In the genomic region with DNA sequence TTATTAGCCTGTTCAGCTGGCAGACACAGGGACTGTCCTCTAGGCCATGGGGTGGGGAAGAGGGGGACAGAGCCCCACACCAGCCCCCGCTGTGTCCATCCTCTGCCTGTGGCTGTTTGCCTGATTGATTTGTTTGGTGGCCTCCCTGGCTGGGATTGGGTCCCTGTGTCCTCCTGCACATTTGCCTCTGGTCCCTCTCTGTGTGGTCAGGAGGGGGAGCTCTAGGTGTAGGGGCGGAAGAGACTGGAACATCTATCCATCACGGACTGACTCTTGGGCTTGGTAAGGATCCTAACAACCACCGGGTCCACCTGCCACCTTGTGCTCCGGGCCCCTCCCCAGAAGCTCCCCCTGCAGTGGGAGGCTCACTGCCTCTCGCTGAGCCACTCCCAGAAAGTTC, we compare ENCODE assay signal across 1 cellular context.
TF ChIP-seq lines count a peak whose summit lies in the region.

No MANE protein-coding gene starts in this region.

TF ChIP-seq in H1, 55 proteins besides CTCF, POLR2A, EP300 and RAD21 (continued from another document):
- TF ChIP-seq USF2 (IDR thresholded peaks at IDR 0.05; ENCODE audit: low read length): no peak
- no peak for TF ChIP-seq SIRT6 (IDR thresholded peaks at IDR 0.05; ENCODE audit: low read length)
- TF ChIP-seq SIN3A (conservative IDR thresholded peaks at IDR 0.05 in 1 of 2, IDR thresholded peaks at IDR 0.05 in 1 of 2; ENCODE audit: low read depth in 1 of 2, low read length in 2 of 2): no peak
- no peak for TF ChIP-seq BRCA1 (IDR thresholded peaks at IDR 0.05; ENCODE audit: low read depth, low read length)
- TF ChIP-seq SP1 (IDR thresholded peaks at IDR 0.05; ENCODE audit: low read depth, low read length): no peak
- no peak for TF ChIP-seq SAP30 (IDR thresholded peaks at IDR 0.05; ENCODE audit: insufficient read depth, insufficient replicate concordance, low read length)
- TF ChIP-seq SUZ12 (IDR thresholded peaks at IDR 0.05; ENCODE audit: low read length): no peak
- TF ChIP-seq, protein P1, sequence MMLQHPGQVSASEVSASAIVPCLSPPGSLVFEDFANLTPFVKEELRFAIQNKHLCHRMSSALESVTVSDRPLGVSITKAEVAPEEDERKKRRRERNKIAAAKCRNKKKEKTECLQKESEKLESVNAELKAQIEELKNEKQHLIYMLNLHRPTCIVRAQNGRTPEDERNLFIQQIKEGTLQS (IDR thresholded peaks at IDR 0.05; ENCODE audit: insufficient read depth, low read depth, low read length): no peak
- TF ChIP-seq PHF8 (conservative IDR thresholded peaks at IDR 0.05; ENCODE audit: low read depth, low read length): no peak
- TF ChIP-seq RBBP5 (IDR thresholded peaks at IDR 0.05; ENCODE audit: borderline replicate concordance, low read depth, low read length): no peak
- no peak for TF ChIP-seq SP4 (IDR thresholded peaks at IDR 0.05; ENCODE audit: low read length)
- no peak for TF ChIP-seq KDM1A (IDR thresholded peaks at IDR 0.05; ENCODE audit: borderline replicate concordance, low read length)
